Comparison of ENCODE assay signal across 9 cellular contexts in the genomic region with DNA sequence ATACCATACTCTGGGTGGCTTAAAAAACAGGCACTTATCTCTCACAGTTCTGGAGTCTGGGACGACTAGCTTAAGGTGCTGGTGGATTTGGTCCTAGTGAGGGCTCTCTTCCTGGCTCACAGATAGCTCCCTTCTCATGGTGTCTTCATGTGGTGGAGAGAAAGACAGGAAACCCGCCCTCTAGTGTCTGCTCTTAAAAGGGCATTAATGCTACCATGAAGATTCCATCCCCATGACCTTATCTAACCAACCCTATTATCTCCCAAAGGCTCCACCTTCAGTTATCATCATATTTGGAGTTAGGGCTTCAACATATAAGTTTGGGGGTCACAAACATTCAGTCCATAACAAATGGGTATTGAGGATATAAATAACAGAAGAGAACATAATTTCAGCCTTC.
DNase-seq lines count a peak whose midpoint lies in the region; ATAC-seq and TF ChIP-seq lines count a peak whose summit lies in the region.
"Had no signal": no experiment of that assay in that cellular context is flagged by ENCODE, and none has a peak within 500 bp of the region (broad histone marks: within the 10 kb centered on the region; RNA-seq: fewer than 3 reads in every experiment).

No MANE protein-coding gene starts in this region.

- no peaks in the 10 kb centered on the region for H3K27me3 Mint-ChIP-seq in activated CD4-positive, alpha-beta memory T cell treated with anti-CD3 and anti-CD28 coated beads for 36 hours

- no peaks in the 10 kb centered on the region for H3K4me1 Mint-ChIP-seq in activated CD4-positive, alpha-beta memory T cell treated with anti-CD3 and anti-CD28 coated beads for 36 hours (ENCODE audit: low read depth)

- POLR2A ChIA-PET in activated CD4-positive, alpha-beta memory T cell treated with anti-CD3 and anti-CD28 coated beads for 36 hours (lab: Charles Lee), result no interaction called here

- no peaks in the 10 kb centered on the region for H3K79me2 ChIP-seq in OCI-LY1 (ENCODE audit: insufficient read depth, low read length)

- H4K20me1 ChIP-seq in OCI-LY1 (ENCODE audit: insufficient read depth, low read length), result no peaks in the 10 kb centered on the region

- no peaks in the 10 kb centered on the region for H3F3A ChIP-seq in OCI-LY1 (ENCODE audit: insufficient read depth, low read length)

- H3K9me3 Mint-ChIP-seq in activated CD4-positive, alpha-beta memory T cell treated with anti-CD3 and anti-CD28 coated beads for 36 hours, result no peaks in the 10 kb centered on the region

- no peaks in the 10 kb centered on the region for H3K36me3 ChIP-seq in OCI-LY1 (ENCODE audit: insufficient read depth, low read length)
- no peaks in the 10 kb centered on the region for H3K36me3 ChIP-seq in iPS DF 6.9 (ENCODE audit: control insufficient read depth, insufficient read depth, low read length)
- H3K36me3 ChIP-seq: gastrocnemius medialis had no signal

- H3K9ac ChIP-seq in OCI-LY1 (ENCODE audit: low read length), result no peak overlapping the region

- intact Hi-C loops in activated CD4-positive, alpha-beta memory T cell treated with anti-CD3 and anti-CD28 coated beads for 36 hours (cut with micrococcal nuclease), result no loop called here
- intact Hi-C loops in right cardiac atrium (cut with DNase I), result no loop called here

- TF ChIP-seq CTCF in GM12872 (IDR thresholded peaks at IDR 0.05; ENCODE audit: insufficient read depth, low read depth, low read length) (peak; percentile 70), OCI-LY1 (IDR thresholded peaks at IDR 0.05; ENCODE audit: low read length) (peak; percentile 91)

- no peaks in the 10 kb centered on the region for H3K4me1 ChIP-seq in OCI-LY1 (ENCODE audit: insufficient read depth, low read length, severe bottlenecking)
- no peaks in the 10 kb centered on the region for H3K4me1 ChIP-seq in iPS DF 6.9 (ENCODE audit: control insufficient read depth, insufficient read depth, low read length)
- H3K4me1 ChIP-seq in right cardiac atrium (ENCODE audit: control insufficient read depth, insufficient read depth, low read length), result no peaks in the 10 kb centered on the region
- H3K4me1 ChIP-seq: gastrocnemius medialis had no signal

- CTCF ChIA-PET in activated CD4-positive, alpha-beta memory T cell treated with anti-CD3 and anti-CD28 coated beads for 36 hours (lab: Charles Lee), result no interaction called here

- WGBS in iPS DF 6.9 (ENCODE audit: insufficient coverage, insufficient read length), result no CpG with 5 or more reads among the region's 2 CpGs
- WGBS in right cardiac atrium, result 17% methylated on average over 2 of the region's 2 CpGs

- H3K27ac ChIP-seq in OCI-LY1 (ENCODE audit: low read depth, low read length, poor library complexity, severe bottlenecking), result no peak overlapping the region
- H3K27ac ChIP-seq in iPS DF 6.9 (ENCODE audit: low read length), result no peak overlapping the region
- H3K27ac ChIP-seq in right cardiac atrium (ENCODE audit: low read length), result no peak overlapping the region
- H3K27ac ChIP-seq: gastrocnemius medialis had no signal

- no peak overlapping the region for H3K4me2 ChIP-seq in OCI-LY1 (ENCODE audit: low read length)

- peak; percentile 37 for DNase-seq in iPS DF 6.9 (ENCODE audit: low read depth, low spot score)
- DNase-seq in activated CD4-positive, alpha-beta memory T cell treated with anti-CD3 and anti-CD28 coated beads for 36 hours, result no peak
- DNase-seq in right cardiac atrium, result no peak
- DNase-seq in mesenteric fat pad (ENCODE audit: low spot score), result no peak
- no peak for DNase-seq in LoVo (ENCODE audit: low spot score)
- DNase-seq: gastrocnemius medialis had no signal

- no peaks in the 10 kb centered on the region for H3K36me3 Mint-ChIP-seq in activated CD4-positive, alpha-beta memory T cell treated with anti-CD3 and anti-CD28 coated beads for 36 hours

- peak; percentile 82 for ATAC-seq in HG02623 (IDR thresholded peaks at IDR 0.05; ENCODE audit: unreplicated experiment)
- no peak for ATAC-seq in right cardiac atrium

- no peak overlapping the region for H3K27ac Mint-ChIP-seq in activated CD4-positive, alpha-beta memory T cell treated with anti-CD3 and anti-CD28 coated beads for 36 hours

- H3K9me2 ChIP-seq in OCI-LY1 (ENCODE audit: low read depth, low read length), result no peaks in the 10 kb centered on the region

- H3K4me3 Mint-ChIP-seq in activated CD4-positive, alpha-beta memory T cell treated with anti-CD3 and anti-CD28 coated beads for 36 hours, result no peak overlapping the region

- H3K9me3 ChIP-seq in OCI-LY1 (ENCODE audit: low read length) (no peaks in the 10 kb centered on the region), iPS DF 6.9 (ENCODE audit: control insufficient read depth, insufficient read depth, low read length) (no peaks in the 10 kb centered on the region), right cardiac atrium (ENCODE audit: control insufficient read depth, low read length) (no peaks in the 10 kb centered on the region)
- H3K9me3 ChIP-seq: gastrocnemius medialis had no signal

- no peak overlapping the region for H2AFZ ChIP-seq in OCI-LY1 (ENCODE audit: low read length)

- H3K4me3 ChIP-seq in OCI-LY1 (ENCODE audit: low read depth, low read length, poor library complexity, severe bottlenecking), result no peak overlapping the region
- no peak overlapping the region for H3K4me3 ChIP-seq in iPS DF 6.9 (ENCODE audit: low read length)
- no peak overlapping the region for H3K4me3 ChIP-seq in right cardiac atrium (ENCODE audit: low read length)
- H3K4me3 ChIP-seq: gastrocnemius medialis had no signal

- H3K27me3 ChIP-seq in OCI-LY1 (ENCODE audit: insufficient read depth, low read length) (no peaks in the 10 kb centered on the region), iPS DF 6.9 (ENCODE audit: control insufficient read depth, insufficient read depth, low read length) (no peaks in the 10 kb centered on the region), right cardiac atrium (ENCODE audit: control insufficient read depth, insufficient read depth) (no peaks in the 10 kb centered on the region)
- H3K27me3 ChIP-seq: gastrocnemius medialis had no signal
